Comparison of ENCODE assay signal across 10 cellular contexts in the genomic region with DNA sequence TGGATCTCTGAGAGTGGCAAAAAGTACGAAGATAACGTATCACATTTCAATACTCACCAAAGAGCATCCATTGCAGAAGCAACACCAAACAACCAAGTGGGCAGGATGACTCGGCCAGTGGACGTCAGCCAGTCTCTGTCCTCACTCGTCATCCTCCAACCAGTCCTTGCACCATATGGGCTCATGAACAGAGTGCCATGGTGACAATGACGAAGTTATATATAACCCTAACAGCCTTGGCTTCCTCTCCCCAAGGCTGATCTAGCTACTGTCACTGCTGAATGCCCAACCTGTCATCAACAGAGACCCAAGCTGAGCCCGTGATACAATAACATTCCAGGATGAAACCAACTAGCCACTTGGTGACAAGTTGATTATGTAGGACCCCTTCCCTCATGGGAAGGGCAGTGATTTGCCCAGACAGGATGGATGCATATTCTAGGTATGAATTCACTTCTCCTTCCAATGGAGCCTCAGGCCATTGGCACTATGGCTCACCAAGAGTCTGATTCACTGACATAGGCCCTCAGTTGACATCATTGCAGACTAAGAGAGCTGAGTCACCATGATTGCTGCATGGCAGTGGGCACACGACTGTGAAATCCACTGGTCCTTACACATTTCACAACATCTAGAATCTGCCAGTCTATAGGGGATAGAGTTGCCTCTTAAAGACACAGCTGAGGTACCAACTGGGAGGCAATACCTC. TPM values are rescaled to one million over a fixed set of nuclear protein-coding genes. Genes with fewer than 3 reads are reported as not detected.
DNase-seq lines count a peak whose midpoint lies in the region; FAIRE-seq and TF ChIP-seq lines count a peak whose summit lies in the region.
"Had no signal": no experiment of that assay in that cellular context is flagged by ENCODE, and none has a peak within 500 bp of the region (broad histone marks: within the 10 kb centered on the region; RNA-seq: fewer than 3 reads in every experiment).

No MANE protein-coding gene starts in this region.

- peaks cover 91% of the 10 kb centered on the region for H3K4me1 Mint-ChIP-seq in activated T-helper 1 cell treated with anti-CD3 and anti-CD28 coated beads, Interleukin-12 subunit alpha, Interleukin-12 subunit beta, Interleukin-2, Interleukin-4 antibody, amounts not matched to agents 30 ng/mL and 10 ng/mL and 1 ng/mL, durations not matched to agents 14 hours and 24 hours and 36 hours (ENCODE audit: low read depth)
- H3K4me1 Mint-ChIP-seq in endothelial cell (ENCODE audit: unreplicated experiment), result peaks cover 15% of the 10 kb centered on the region

- H3K4me3 ChIP-seq in BLaER1 treated with 17β-estradiol and CSF1 and Interleukin-3, amounts not matched to agents 10 nM and 100 nM, result no peak overlapping the region
- no peak overlapping the region for H3K4me3 ChIP-seq in prostate gland
- H3K4me3 ChIP-seq: right lobe of liver had no signal

- peaks cover 14% of the 10 kb centered on the region for H3K9me3 Mint-ChIP-seq in activated T-helper 1 cell treated with anti-CD3 and anti-CD28 coated beads, Interleukin-12 subunit alpha, Interleukin-12 subunit beta, Interleukin-2, Interleukin-4 antibody, amounts not matched to agents 30 ng/mL and 10 ng/mL and 1 ng/mL, durations not matched to agents 14 hours and 24 hours and 36 hours
- no peaks in the 10 kb centered on the region for H3K9me3 Mint-ChIP-seq in endothelial cell (ENCODE audit: unreplicated experiment)

- peak overlapping the region; percentile 77 to 98 (median 89) for H3K4me2 ChIP-seq in BLaER1 treated with 17β-estradiol and CSF1 and Interleukin-3, amounts not matched to agents 10 nM and 100 nM

- FAIRE-seq in HTR-8/SVneo (lab: Jason Lieb, UNC), result peak; percentile 67

- peaks cover 14 to 24% (median 17%) of the 10 kb centered on the region in 11 experiments; a peak in 20 of 22 replicates for H4K20me1 ChIP-seq in BLaER1 treated with 17β-estradiol and CSF1 and Interleukin-3, amounts not matched to agents 10 nM and 100 nM

- no peaks in the 10 kb centered on the region for H3K27me3 Mint-ChIP-seq in activated T-helper 1 cell treated with anti-CD3 and anti-CD28 coated beads, Interleukin-12 subunit alpha, Interleukin-12 subunit beta, Interleukin-2, Interleukin-4 antibody, amounts not matched to agents 30 ng/mL and 10 ng/mL and 1 ng/mL, durations not matched to agents 14 hours and 24 hours and 36 hours (ENCODE audit: insufficient read depth)
- H3K27me3 Mint-ChIP-seq in endothelial cell (ENCODE audit: unreplicated experiment), result peaks cover 10% of the 10 kb centered on the region

- TF ChIP-seq POLR2A in prostate gland (IDR thresholded peaks at IDR 0.05), result no peak

- peaks cover 0 to 1% (median 0%) of the 10 kb centered on the region in 11 experiments; a peak in 1 of 22 replicates for H3K36me3 ChIP-seq in BLaER1 treated with 17β-estradiol and CSF1 and Interleukin-3, amounts not matched to agents 10 nM and 100 nM
- H3K36me3 ChIP-seq in prostate gland, result no peaks in the 10 kb centered on the region
- H3K36me3 ChIP-seq: right lobe of liver had no signal

- peak overlapping the region; percentile 73 for H3K27ac Mint-ChIP-seq in activated T-helper 1 cell treated with anti-CD3 and anti-CD28 coated beads, Interleukin-12 subunit alpha, Interleukin-12 subunit beta, Interleukin-2, Interleukin-4 antibody, amounts not matched to agents 30 ng/mL and 10 ng/mL and 1 ng/mL, durations not matched to agents 14 hours and 24 hours and 36 hours
- no peak overlapping the region for H3K27ac Mint-ChIP-seq in endothelial cell (ENCODE audit: unreplicated experiment)

- peaks cover 0 to 6% (median 0%) of the 10 kb centered on the region in 11 experiments; a peak in 1 of 22 replicates for H3K9me3 ChIP-seq in BLaER1 treated with 17β-estradiol and CSF1 and Interleukin-3, amounts not matched to agents 10 nM and 100 nM (replicated peaks in 1 of 11)
- no peaks in the 10 kb centered on the region for H3K9me3 ChIP-seq in prostate gland
- H3K9me3 ChIP-seq: right lobe of liver had no signal

- TF ChIP-seq CTCF in endothelial cell (IDR thresholded peaks at IDR 0.05; ENCODE audit: unreplicated experiment) (no peak), prostate gland (IDR thresholded peaks at IDR 0.05) (no peak)

- H3K4me1 ChIP-seq in BLaER1 treated with 17β-estradiol and CSF1 and Interleukin-3, amounts not matched to agents 10 nM and 100 nM, result peaks cover 89 to 98% (median 94%) of the 10 kb centered on the region in 10 experiments
- H3K4me1 ChIP-seq in prostate gland (replicated peaks), result no peaks in the 10 kb centered on the region
- H3K4me1 ChIP-seq: right lobe of liver had no signal

- H3K36me3 Mint-ChIP-seq in activated T-helper 1 cell treated with anti-CD3 and anti-CD28 coated beads, Interleukin-12 subunit alpha, Interleukin-12 subunit beta, Interleukin-2, Interleukin-4 antibody, amounts not matched to agents 30 ng/mL and 10 ng/mL and 1 ng/mL, durations not matched to agents 14 hours and 24 hours and 36 hours (ENCODE audit: low read depth), result peaks cover 9% of the 10 kb centered on the region
- peaks cover 7% of the 10 kb centered on the region for H3K36me3 Mint-ChIP-seq in endothelial cell (ENCODE audit: low read depth, unreplicated experiment)

- H3K9ac ChIP-seq in BLaER1 treated with 17β-estradiol and CSF1 and Interleukin-3, amounts not matched to agents 10 nM and 100 nM, result peak overlapping the region in 5 of 11 experiments; percentile 9 to 70 (median 48); a peak in 5 of 22 replicates

- intact Hi-C loops in activated T-helper 1 cell treated with anti-CD3 and anti-CD28 coated beads, Interleukin-12 subunit alpha, Interleukin-12 subunit beta, Interleukin-2, Interleukin-4 antibody, amounts not matched to agents 30 ng/mL and 10 ng/mL and 1 ng/mL, durations not matched to agents 14 hours and 24 hours and 36 hours (cut with micrococcal nuclease), result loop anchor here (10.0 kb wide), 1 partner anchor 884 kb away; the partner anchor contains the start of gene ANXA11
- intact Hi-C loops in prostate gland (cut with DNase I), result no loop called here

- peaks cover 0 to 10% (median 0%) of the 10 kb centered on the region in 11 experiments; a peak in 5 of 22 replicates for H3K27me3 ChIP-seq in BLaER1 treated with 17β-estradiol and CSF1 and Interleukin-3, amounts not matched to agents 10 nM and 100 nM
- no peaks in the 10 kb centered on the region for H3K27me3 ChIP-seq in prostate gland (replicated peaks; ENCODE audit: insufficient read depth)
- H3K27me3 ChIP-seq: right lobe of liver had no signal

- DNase-seq in HTR-8/SVneo (ENCODE audit: insufficient read length, low spot score) (peak; percentile 77), kidney glomerular epithelial cell (lab: John Stamatoyannopoulos, UW) (peak; percentile 71), endothelial cell (ENCODE audit: low spot score) (no peak), NCI-H748 treated with DMSO at 0.1 percent for 48 hours (lab: John Stamatoyannopoulos, UW) (no peak), prostate gland (ENCODE audit: low spot score) (no peak)
- no peak for DNase-seq in activated T-helper 1 cell treated with anti-CD3 and anti-CD28 coated beads, Interleukin-12 subunit alpha, Interleukin-12 subunit beta, Interleukin-2, Interleukin-4 antibody, amounts not matched to agents 30 ng/mL and 10 ng/mL and 1 ng/mL, durations not matched to agents 14 hours and 24 hours and 36 hours (ENCODE audit: low spot score)
- no peak for DNase-seq in activated CD8-positive, alpha-beta memory T cell treated with anti-CD3 and anti-CD28 coated beads, Interleukin-2, amount 50 U/mL, for 4 hours
- DNase-seq: glutamatergic neuron, right lobe of liver had no signal

- no peak overlapping the region for H3K4me3 Mint-ChIP-seq in activated T-helper 1 cell treated with anti-CD3 and anti-CD28 coated beads, Interleukin-12 subunit alpha, Interleukin-12 subunit beta, Interleukin-2, Interleukin-4 antibody, amounts not matched to agents 30 ng/mL and 10 ng/mL and 1 ng/mL, durations not matched to agents 14 hours and 24 hours and 36 hours
- no peak overlapping the region for H3K4me3 Mint-ChIP-seq in endothelial cell (ENCODE audit: unreplicated experiment)

- H3K27ac ChIP-seq in BLaER1 treated with 17β-estradiol and CSF1 and Interleukin-3, amounts not matched to agents 10 nM and 100 nM, result peak overlapping the region in 10 of 11 experiments; percentile 47 to 86 (median 73); a peak in 19 of 22 replicates
- H3K27ac ChIP-seq in prostate gland, result no peak overlapping the region
- H3K27ac ChIP-seq: right lobe of liver had no signal

- 89% methylated on average over 8 of the region's 8 CpGs for WGBS in prostate gland

RNA-seq across cellular contexts. Expression of gene PPIF, which starts 26.3 kb away (rescaled TPM):
- total RNA-seq in activated T-helper 1 cell treated with anti-CD3 and anti-CD28 coated beads, Interleukin-12 subunit alpha, Interleukin-12 subunit beta, Interleukin-2, Interleukin-4 antibody, amounts not matched to agents 30 ng/mL and 10 ng/mL and 1 ng/mL, durations not matched to agents 14 hours and 24 hours and 36 hours, result 155 and 157 TPM in 2 replicates
- total RNA-seq in endothelial cell (ENCODE audit: unreplicated experiment) (21.9 TPM), prostate gland (10 to 100 TPM; 30.6 to 69.1 TPM)

Comparison
In these comparisons a context has a peak if more than half of its experiments do, and no peak if none do; other contexts are left out.
1. H3K27ac ChIP-seq: peak in BLaER1 treated with 17β-estradiol and CSF1 and Interleukin-3, amounts not matched to agents 10 nM and 100 nM (10 of 11); none in prostate gland (0 of 2).
2. DNase-seq: peak in HTR-8/SVneo (single experiment) and kidney glomerular epithelial cell (single experiment); none in activated T-helper 1 cell treated with anti-CD3 and anti-CD28 coated beads, Interleukin-12 subunit alpha, Interleukin-12 subunit beta, Interleukin-2, Interleukin-4 antibody, amounts not matched to agents 30 ng/mL and 10 ng/mL and 1 ng/mL, durations not matched to agents 14 hours and 24 hours and 36 hours (single experiment), endothelial cell (single experiment), NCI-H748 treated with DMSO at 0.1 percent for 48 hours (single experiment), activated CD8-positive, alpha-beta memory T cell treated with anti-CD3 and anti-CD28 coated beads, Interleukin-2, amount 50 U/mL, for 4 hours (single experiment) and prostate gland (single experiment).